ENCODE assay signal across 1 cellular context in the genomic region with DNA sequence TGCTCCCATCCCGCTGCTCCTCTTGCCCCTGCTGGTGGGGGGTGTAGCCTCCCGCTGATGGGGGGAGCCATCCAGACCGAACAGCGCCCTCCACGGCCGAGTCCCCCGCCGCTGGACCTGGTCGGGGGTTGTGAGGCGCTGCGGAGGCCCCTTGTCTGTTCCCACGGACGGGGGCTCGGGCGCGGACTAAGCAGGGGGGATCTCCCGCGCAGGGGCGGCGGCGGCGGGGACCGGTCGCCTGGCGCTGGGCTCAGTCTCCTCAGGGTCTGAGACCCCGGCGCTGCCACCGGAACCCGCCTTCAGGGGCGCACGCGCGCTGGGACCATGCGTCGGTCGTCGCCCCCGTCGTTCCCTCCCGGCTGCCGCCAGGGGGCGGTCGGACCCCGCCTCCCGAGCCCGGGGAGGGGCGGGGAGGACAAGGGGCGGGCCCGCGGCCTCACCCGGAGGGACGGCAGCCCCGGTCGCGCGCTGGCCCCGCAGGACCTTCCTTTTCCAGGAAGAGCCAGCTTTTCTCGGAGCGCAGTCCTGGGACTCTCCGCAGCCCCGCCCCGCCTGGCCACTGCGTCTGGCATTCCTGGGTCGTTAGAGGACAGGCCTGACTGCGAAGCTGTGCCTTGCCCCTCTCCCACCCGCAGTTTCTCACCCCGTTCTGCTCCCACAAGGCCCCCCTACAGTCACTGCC.
TF ChIP-seq lines count a peak whose summit lies in the region.

No MANE protein-coding gene starts in this region.

TF ChIP-seq in HepG2, 621 proteins besides CTCF, POLR2A, EP300 and RAD21 (continued from another document and continues in another):
- TF ChIP-seq FIP1L1 (IDR thresholded peaks at IDR 0.05; ENCODE audit: borderline replicate concordance, insufficient read depth, low read depth, low read length) (no peak), HNF4A (CRISPR knock-in tag; IDR thresholded peaks at IDR 0.05) (no peak; the same call in 1 of the 2 replicates), YEATS2 (CRISPR knock-in tag; IDR thresholded peaks at IDR 0.05; ENCODE audit: borderline replicate concordance) (peak; percentile 33; the same call in 1 of the 2 replicates), CEBPG (CRISPR knock-in tag; IDR thresholded peaks at IDR 0.05) (no peak; the same call in 1 of the 2 replicates), TRIM24 (CRISPR knock-in tag; IDR thresholded peaks at IDR 0.05) (no peak), ZNF296 (CRISPR knock-in tag; conservative IDR thresholded peaks at IDR 0.05) (no peak; the same call in none of the 2 replicates), RXRA (CRISPR knock-in tag; IDR thresholded peaks at IDR 0.05) (peak; percentile 77; the same call in 1 of the 2 replicates), SALL2 (CRISPR knock-in tag; IDR thresholded peaks at IDR 0.05) (0 out of 2 replicates have a peak, but pooled peaks have one; percentile 71), RELA (CRISPR knock-in tag; IDR thresholded peaks at IDR 0.05) (peak; percentile 74; the same call in 1 of the 2 replicates), ZNF816 (CRISPR knock-in tag; IDR thresholded peaks at IDR 0.05; ENCODE audit: borderline replicate concordance) (peak; percentile 55; the same call in 1 of the 2 replicates), FOSL1 (CRISPR knock-in tag; IDR thresholded peaks at IDR 0.05; ENCODE audit: borderline replicate concordance) (no peak), ZNF20 (CRISPR knock-in tag; IDR thresholded peaks at IDR 0.05) (no peak), ZNF30 (CRISPR knock-in tag; IDR thresholded peaks at IDR 0.05) (no peak), PTBP1 (IDR thresholded peaks at IDR 0.05; ENCODE audit: low read depth, low read length, poor library complexity, severe bottlenecking) (no peak), ZNF512 (CRISPR knock-in tag; IDR thresholded peaks at IDR 0.05) (no peak), ZNF878 (CRISPR knock-in tag; IDR thresholded peaks at IDR 0.05) (peak; percentile 27; the same call in 1 of the 2 replicates), ESRRA (CRISPR knock-in tag; IDR thresholded peaks at IDR 0.05; ENCODE audit: low read depth) (peak; percentile 76), TAF1 (CRISPR knock-in tag; IDR thresholded peaks at IDR 0.05) (peak; percentile 56; the same call in 1 of the 2 replicates), ZNF546 (CRISPR knock-in tag; conservative IDR thresholded peaks at IDR 0.05) (peak; percentile 66; the same call in 1 of the 2 replicates), ATM (IDR thresholded peaks at IDR 0.05; ENCODE audit: borderline replicate concordance) (no peak), THAP9 (CRISPR knock-in tag; IDR thresholded peaks at IDR 0.05; ENCODE audit: borderline replicate concordance) (no peak), ZBTB25 (CRISPR knock-in tag; IDR thresholded peaks at IDR 0.05) (peak; percentile 39; the same call in 1 of the 2 replicates), GPBP1L1 (CRISPR knock-in tag; IDR thresholded peaks at IDR 0.05) (no peak), ZNF121 (CRISPR knock-in tag; IDR thresholded peaks at IDR 0.05) (no peak), ZNF10 (CRISPR knock-in tag; IDR thresholded peaks at IDR 0.05; ENCODE audit: borderline replicate concordance, low read depth) (no peak), NR2C2 (CRISPR knock-in tag; IDR thresholded peaks at IDR 0.05; ENCODE audit: borderline replicate concordance) (peak; percentile 44; the same call in 1 of the 2 replicates), CHD2 (IDR thresholded peaks at IDR 0.05; ENCODE audit: low read depth, low read length) (no peak), RARG (CRISPR knock-in tag; IDR thresholded peaks at IDR 0.05; ENCODE audit: low read depth) (no peak), ZNF337 (CRISPR knock-in tag; IDR thresholded peaks at IDR 0.05; ENCODE audit: borderline replicate concordance, low read depth) (no peak), NRL (CRISPR knock-in tag; IDR thresholded peaks at IDR 0.05; ENCODE audit: borderline replicate concordance) (no peak), BRD4 (CRISPR knock-in tag; IDR thresholded peaks at IDR 0.05) (no peak; the same call in 1 of the 2 replicates), ZNF576 (CRISPR knock-in tag; IDR thresholded peaks at IDR 0.05) (no peak; the same call in 1 of the 2 replicates), HNRNPLL (IDR thresholded peaks at IDR 0.05; ENCODE audit: low read depth, low read length, poor library complexity, severe bottlenecking) (peak; percentile 29), CAMTA2 (CRISPR knock-in tag; IDR thresholded peaks at IDR 0.05; ENCODE audit: borderline replicate concordance) (peak; percentile 30; the same call in 1 of the 2 replicates), MEF2D (CRISPR knock-in tag; IDR thresholded peaks at IDR 0.05) (no peak), POLR2AphosphoS2 (IDR thresholded peaks at IDR 0.05; ENCODE audit: low read depth, low read length) (no peak), ZC3H13 (CRISPR knock-in tag; IDR thresholded peaks at IDR 0.05) (peak; percentile 66; the same call in 1 of the 2 replicates), RBM22 (optimal IDR thresholded peaks at IDR 0.05; ENCODE audit: low read length) (no peak), ZNF350 (CRISPR knock-in tag; IDR thresholded peaks at IDR 0.05; ENCODE audit: borderline replicate concordance, low read depth) (0 out of 2 replicates have a peak, but pooled peaks have one; percentile 20), CBX1 (IDR thresholded peaks at IDR 0.05; ENCODE audit: low read depth) (no peak), ZFP62 (CRISPR knock-in tag; IDR thresholded peaks at IDR 0.05) (no peak), SYNCRIP (IDR thresholded peaks at IDR 0.05; ENCODE audit: insufficient read depth, low read depth, low read length) (no peak), CBX2 (IDR thresholded peaks at IDR 0.05; ENCODE audit: low read depth, low read length) (no peak), CBX2 (CRISPR knock-in tag; IDR thresholded peaks at IDR 0.05; ENCODE audit: low read depth) (no peak), ZNF784 (CRISPR knock-in tag; IDR thresholded peaks at IDR 0.05; ENCODE audit: borderline replicate concordance) (no peak), ZMAT5 (CRISPR knock-in tag; IDR thresholded peaks at IDR 0.05; ENCODE audit: borderline replicate concordance, low read depth) (no peak), POGZ (CRISPR knock-in tag; IDR thresholded peaks at IDR 0.05) (no peak; the same call in 1 of the 2 replicates), ZBTB20 (CRISPR knock-in tag; IDR thresholded peaks at IDR 0.05; ENCODE audit: borderline replicate concordance, low read depth) (no peak; the same call in 1 of the 2 replicates), SRSF4 (IDR thresholded peaks at IDR 0.05; ENCODE audit: low read depth, low read length, poor library complexity, severe bottlenecking) (no peak), REL (CRISPR knock-in tag; conservative IDR thresholded peaks at IDR 0.05) (no peak), DNMT3B (CRISPR knock-in tag; conservative IDR thresholded peaks at IDR 0.05) (no peak), RBM39 (IDR thresholded peaks at IDR 0.05; ENCODE audit: low read depth, low read length, poor library complexity, severe bottlenecking) (no peak), ZNF652 (CRISPR knock-in tag; IDR thresholded peaks at IDR 0.05; ENCODE audit: borderline replicate concordance, low read depth) (no peak)
- TF ChIP-seq, protein P1, sequence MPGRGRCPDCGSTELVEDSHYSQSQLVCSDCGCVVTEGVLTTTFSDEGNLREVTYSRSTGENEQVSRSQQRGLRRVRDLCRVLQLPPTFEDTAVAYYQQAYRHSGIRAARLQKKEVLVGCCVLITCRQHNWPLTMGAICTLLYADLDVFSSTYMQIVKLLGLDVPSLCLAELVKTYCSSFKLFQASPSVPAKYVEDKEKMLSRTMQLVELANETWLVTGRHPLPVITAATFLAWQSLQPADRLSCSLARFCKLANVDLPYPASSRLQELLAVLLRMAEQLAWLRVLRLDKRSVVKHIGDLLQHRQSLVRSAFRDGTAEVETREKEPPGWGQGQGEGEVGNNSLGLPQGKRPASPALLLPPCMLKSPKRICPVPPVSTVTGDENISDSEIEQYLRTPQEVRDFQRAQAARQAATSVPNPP (CRISPR knock-in tag; IDR thresholded peaks at IDR 0.05) = no peak
- TF ChIP-seq, protein P2, sequence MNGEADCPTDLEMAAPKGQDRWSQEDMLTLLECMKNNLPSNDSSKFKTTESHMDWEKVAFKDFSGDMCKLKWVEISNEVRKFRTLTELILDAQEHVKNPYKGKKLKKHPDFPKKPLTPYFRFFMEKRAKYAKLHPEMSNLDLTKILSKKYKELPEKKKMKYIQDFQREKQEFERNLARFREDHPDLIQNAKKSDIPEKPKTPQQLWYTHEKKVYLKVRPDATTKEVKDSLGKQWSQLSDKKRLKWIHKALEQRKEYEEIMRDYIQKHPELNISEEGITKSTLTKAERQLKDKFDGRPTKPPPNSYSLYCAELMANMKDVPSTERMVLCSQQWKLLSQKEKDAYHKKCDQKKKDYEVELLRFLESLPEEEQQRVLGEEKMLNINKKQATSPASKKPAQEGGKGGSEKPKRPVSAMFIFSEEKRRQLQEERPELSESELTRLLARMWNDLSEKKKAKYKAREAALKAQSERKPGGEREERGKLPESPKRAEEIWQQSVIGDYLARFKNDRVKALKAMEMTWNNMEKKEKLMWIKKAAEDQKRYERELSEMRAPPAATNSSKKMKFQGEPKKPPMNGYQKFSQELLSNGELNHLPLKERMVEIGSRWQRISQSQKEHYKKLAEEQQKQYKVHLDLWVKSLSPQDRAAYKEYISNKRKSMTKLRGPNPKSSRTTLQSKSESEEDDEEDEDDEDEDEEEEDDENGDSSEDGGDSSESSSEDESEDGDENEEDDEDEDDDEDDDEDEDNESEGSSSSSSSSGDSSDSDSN (CRISPR knock-in tag; IDR thresholded peaks at IDR 0.05) = peak; percentile 85
- TF ChIP-seq, protein P3, sequence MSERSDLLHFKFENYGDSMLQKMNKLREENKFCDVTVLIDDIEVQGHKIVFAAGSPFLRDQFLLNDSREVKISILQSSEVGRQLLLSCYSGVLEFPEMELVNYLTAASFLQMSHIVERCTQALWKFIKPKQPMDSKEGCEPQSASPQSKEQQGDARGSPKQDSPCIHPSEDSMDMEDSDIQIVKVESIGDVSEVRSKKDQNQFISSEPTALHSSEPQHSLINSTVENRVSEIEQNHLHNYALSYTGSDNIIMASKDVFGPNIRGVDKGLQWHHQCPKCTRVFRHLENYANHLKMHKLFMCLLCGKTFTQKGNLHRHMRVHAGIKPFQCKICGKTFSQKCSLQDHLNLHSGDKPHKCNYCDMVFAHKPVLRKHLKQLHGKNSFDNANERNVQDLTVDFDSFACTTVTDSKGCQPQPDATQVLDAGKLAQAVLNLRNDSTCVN (CRISPR knock-in tag; IDR thresholded peaks at IDR 0.05; ENCODE audit: borderline replicate concordance) = no peak
